Comparison of ENCODE assay signal across 1 cellular context in the genomic region with DNA sequence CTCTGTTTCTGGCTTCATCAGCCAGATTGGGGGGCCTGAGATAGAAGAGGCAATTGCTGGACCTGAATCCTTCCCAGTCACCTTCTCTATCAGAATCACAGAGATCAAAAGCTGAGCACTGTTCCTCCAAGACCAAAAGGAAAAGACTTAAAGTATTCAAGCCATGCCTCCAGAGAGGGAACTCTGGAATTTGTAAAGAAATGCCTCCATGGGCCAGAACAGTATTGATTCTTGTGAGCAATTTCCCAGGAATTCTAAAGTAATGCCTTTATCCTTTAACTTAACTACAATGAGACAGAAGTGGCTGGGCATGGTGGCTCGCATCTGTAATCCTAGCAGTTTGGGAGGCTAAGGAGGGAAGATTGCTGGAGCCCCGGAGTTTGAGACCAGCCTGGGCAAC.
TF ChIP-seq lines count a peak whose summit lies in the region.

No MANE protein-coding gene starts in this region.

TF ChIP-seq in GM23338, 12 proteins besides CTCF, POLR2A, EP300 and RAD21:
- TF ChIP-seq NANOG (IDR thresholded peaks at IDR 0.05; ENCODE audit: borderline replicate concordance) (no peak), STAT1 (IDR thresholded peaks at IDR 0.05; ENCODE audit: unreplicated experiment) (no peak), ZNF331 (CRISPR knock-in tag; IDR thresholded peaks at IDR 0.05; ENCODE audit: low read depth) (no peak), JUNB (IDR thresholded peaks at IDR 0.05; ENCODE audit: unreplicated experiment) (no peak), ZNF114 (CRISPR knock-in tag; IDR thresholded peaks at IDR 0.05) (no peak), EZH2phosphoT487 (IDR thresholded peaks at IDR 0.05; ENCODE audit: unreplicated experiment) (no peak), EZH2 (IDR thresholded peaks at IDR 0.05; ENCODE audit: low read depth, unreplicated experiment) (no peak), POLR2AphosphoS5 (IDR thresholded peaks at IDR 0.05; ENCODE audit: low read depth) (no peak), CREB1 (CRISPR knock-in tag; IDR thresholded peaks at IDR 0.05; ENCODE audit: low read depth) (no peak)
- TF ChIP-seq, protein P1, sequence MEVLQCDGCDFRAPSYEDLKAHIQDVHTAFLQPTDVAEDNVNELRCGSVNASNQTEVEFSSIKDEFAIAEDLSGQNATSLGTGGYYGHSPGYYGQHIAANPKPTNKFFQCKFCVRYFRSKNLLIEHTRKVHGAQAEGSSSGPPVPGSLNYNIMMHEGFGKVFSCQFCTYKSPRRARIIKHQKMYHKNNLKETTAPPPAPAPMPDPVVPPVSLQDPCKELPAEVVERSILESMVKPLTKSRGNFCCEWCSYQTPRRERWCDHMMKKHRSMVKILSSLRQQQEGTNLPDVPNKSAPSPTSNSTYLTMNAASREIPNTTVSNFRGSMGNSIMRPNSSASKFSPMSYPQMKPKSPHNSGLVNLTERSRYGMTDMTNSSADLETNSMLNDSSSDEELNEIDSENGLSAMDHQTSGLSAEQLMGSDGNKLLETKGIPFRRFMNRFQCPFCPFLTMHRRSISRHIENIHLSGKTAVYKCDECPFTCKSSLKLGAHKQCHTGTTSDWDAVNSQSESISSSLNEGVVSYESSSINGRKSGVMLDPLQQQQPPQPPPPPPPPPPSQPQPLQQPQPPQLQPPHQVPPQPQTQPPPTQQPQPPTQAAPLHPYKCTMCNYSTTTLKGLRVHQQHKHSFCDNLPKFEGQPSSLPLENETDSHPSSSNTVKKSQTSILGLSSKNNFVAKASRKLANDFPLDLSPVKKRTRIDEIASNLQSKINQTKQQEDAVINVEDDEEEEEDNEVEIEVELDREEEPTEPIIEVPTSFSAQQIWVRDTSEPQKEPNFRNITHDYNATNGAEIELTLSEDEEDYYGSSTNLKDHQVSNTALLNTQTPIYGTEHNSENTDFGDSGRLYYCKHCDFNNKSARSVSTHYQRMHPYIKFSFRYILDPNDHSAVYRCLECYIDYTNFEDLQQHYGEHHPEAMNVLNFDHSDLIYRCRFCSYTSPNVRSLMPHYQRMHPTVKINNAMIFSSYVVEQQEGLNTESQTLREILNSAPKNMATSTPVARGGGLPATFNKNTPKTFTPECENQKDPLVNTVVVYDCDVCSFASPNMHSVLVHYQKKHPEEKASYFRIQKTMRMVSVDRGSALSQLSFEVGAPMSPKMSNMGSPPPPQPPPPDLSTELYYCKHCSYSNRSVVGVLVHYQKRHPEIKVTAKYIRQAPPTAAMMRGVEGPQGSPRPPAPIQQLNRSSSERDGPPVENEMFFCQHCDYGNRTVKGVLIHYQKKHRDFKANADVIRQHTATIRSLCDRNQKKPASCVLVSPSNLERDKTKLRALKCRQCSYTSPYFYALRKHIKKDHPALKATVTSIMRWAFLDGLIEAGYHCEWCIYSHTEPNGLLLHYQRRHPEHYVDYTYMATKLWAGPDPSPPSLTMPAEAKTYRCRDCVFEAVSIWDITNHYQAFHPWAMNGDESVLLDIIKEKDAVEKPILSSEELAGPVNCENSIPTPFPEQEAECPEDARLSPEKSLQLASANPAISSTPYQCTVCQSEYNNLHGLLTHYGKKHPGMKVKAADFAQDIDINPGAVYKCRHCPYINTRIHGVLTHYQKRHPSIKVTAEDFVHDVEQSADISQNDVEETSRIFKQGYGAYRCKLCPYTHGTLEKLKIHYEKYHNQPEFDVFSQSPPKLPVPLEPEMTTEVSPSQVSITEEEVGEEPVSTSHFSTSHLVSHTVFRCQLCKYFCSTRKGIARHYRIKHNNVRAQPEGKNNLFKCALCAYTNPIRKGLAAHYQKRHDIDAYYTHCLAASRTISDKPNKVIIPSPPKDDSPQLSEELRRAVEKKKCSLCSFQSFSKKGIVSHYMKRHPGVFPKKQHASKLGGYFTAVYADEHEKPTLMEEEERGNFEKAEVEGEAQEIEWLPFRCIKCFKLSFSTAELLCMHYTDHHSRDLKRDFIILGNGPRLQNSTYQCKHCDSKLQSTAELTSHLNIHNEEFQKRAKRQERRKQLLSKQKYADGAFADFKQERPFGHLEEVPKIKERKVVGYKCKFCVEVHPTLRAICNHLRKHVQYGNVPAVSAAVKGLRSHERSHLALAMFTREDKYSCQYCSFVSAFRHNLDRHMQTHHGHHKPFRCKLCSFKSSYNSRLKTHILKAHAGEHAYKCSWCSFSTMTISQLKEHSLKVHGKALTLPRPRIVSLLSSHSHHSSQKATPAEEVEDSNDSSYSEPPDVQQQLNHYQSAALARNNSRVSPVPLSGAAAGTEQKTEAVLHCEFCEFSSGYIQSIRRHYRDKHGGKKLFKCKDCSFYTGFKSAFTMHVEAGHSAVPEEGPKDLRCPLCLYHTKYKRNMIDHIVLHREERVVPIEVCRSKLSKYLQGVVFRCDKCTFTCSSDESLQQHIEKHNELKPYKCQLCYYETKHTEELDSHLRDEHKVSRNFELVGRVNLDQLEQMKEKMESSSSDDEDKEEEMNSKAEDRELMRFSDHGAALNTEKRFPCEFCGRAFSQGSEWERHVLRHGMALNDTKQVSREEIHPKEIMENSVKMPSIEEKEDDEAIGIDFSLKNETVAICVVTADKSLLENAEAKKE (CRISPR knock-in tag; IDR thresholded peaks at IDR 0.05), result no peak
- TF ChIP-seq, protein P2, sequence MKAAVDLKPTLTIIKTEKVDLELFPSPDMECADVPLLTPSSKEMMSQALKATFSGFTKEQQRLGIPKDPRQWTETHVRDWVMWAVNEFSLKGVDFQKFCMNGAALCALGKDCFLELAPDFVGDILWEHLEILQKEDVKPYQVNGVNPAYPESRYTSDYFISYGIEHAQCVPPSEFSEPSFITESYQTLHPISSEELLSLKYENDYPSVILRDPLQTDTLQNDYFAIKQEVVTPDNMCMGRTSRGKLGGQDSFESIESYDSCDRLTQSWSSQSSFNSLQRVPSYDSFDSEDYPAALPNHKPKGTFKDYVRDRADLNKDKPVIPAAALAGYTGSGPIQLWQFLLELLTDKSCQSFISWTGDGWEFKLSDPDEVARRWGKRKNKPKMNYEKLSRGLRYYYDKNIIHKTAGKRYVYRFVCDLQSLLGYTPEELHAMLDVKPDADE (IDR thresholded peaks at IDR 0.05), result no peak
- TF ChIP-seq, protein P3, sequence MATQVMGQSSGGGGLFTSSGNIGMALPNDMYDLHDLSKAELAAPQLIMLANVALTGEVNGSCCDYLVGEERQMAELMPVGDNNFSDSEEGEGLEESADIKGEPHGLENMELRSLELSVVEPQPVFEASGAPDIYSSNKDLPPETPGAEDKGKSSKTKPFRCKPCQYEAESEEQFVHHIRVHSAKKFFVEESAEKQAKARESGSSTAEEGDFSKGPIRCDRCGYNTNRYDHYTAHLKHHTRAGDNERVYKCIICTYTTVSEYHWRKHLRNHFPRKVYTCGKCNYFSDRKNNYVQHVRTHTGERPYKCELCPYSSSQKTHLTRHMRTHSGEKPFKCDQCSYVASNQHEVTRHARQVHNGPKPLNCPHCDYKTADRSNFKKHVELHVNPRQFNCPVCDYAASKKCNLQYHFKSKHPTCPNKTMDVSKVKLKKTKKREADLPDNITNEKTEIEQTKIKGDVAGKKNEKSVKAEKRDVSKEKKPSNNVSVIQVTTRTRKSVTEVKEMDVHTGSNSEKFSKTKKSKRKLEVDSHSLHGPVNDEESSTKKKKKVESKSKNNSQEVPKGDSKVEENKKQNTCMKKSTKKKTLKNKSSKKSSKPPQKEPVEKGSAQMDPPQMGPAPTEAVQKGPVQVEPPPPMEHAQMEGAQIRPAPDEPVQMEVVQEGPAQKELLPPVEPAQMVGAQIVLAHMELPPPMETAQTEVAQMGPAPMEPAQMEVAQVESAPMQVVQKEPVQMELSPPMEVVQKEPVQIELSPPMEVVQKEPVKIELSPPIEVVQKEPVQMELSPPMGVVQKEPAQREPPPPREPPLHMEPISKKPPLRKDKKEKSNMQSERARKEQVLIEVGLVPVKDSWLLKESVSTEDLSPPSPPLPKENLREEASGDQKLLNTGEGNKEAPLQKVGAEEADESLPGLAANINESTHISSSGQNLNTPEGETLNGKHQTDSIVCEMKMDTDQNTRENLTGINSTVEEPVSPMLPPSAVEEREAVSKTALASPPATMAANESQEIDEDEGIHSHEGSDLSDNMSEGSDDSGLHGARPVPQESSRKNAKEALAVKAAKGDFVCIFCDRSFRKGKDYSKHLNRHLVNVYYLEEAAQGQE (IDR thresholded peaks at IDR 0.05; ENCODE audit: unreplicated experiment), result no peak
TF ChIP-seq in GM23338: peak in this region for 0.
